ENCODE assay signal across 24 cellular contexts in genomic region chr2:196286821-196287220, GRCh38.
DNase-seq lines count a peak whose midpoint lies in the region; ATAC-seq and TF ChIP-seq lines count a peak whose summit lies in the region.
"Had no signal": no experiment of that assay in that cellular context is flagged by ENCODE, and none has a peak within 500 bp of the region (broad histone marks: within the 10 kb centered on the region; RNA-seq: fewer than 3 reads in every experiment).

No MANE protein-coding gene starts in this region.

- no peaks in the 10 kb centered on the region for H3K79me2 ChIP-seq in KMS-11 (ENCODE audit: insufficient read depth, low read depth)

- no peaks in the 10 kb centered on the region for H3K27me3 ChIP-seq in KMS-11 (ENCODE audit: insufficient read depth, low read depth)
- H3K27me3 ChIP-seq: SJSA1 had no signal

- H3K4me1 ChIP-seq in KMS-11 (ENCODE audit: low read depth, poor library complexity, severe bottlenecking), result peaks cover 83% of the 10 kb centered on the region
- H3K4me1 ChIP-seq: prostate gland had no signal

- TF ChIP-seq CTCF in KMS-11 (conservative IDR thresholded peaks at IDR 0.05; ENCODE audit: low read depth, low read length), result no peak

- H3K27ac ChIP-seq in KMS-11, result peak overlapping the region; percentile 19; the same call in 1 of the 2 replicates
- H3K27ac ChIP-seq: PC-9, prostate gland, SJSA1 had no signal

- DNase-seq in foreskin melanocyte (no peak), COR-L47 (lab: John Stamatoyannopoulos, UW) (no peak), NCI-H526 (lab: John Stamatoyannopoulos, UW) (no peak)
- DNase-seq: activated CD4-positive, alpha-beta T cell treated with anti-CD3 and anti-CD28 coated beads for 1 hour; activated CD8-positive, alpha-beta memory T cell treated with anti-CD3 and anti-CD28 coated beads, Interleukin-2, amount 10 ng/mL, durations not matched to agents 7 days and 5 days; activated effector memory CD4-positive, alpha-beta T cell treated with Interleukin-2 at 50 U/mL for 16 hours; aorta; DND-41; hypothalamus; Karpas-422; mesendoderm; NCI-H1105 treated with DMSO at 0.1 percent for 48 hours; NCI-H2171; NCI-H82; PC-9; T-helper 9 cell had no signal

- no peak overlapping the region for H3K4me3 ChIP-seq in KMS-11 (IDR thresholded peaks at IDR 0.05; ENCODE audit: insufficient read depth, low read depth, low read length)
- H3K4me3 ChIP-seq: PC-9, prostate gland, SJSA1, smooth muscle cell had no signal

- ATAC-seq in GM18519 (IDR thresholded peaks at IDR 0.05; ENCODE audit: low FRiP score, unreplicated experiment) (peak; percentile 31), GM19455 (IDR thresholded peaks at IDR 0.05; ENCODE audit: unreplicated experiment) (peak; percentile 66), HG02870 (IDR thresholded peaks at IDR 0.05; ENCODE audit: unreplicated experiment) (peak; percentile 55), HG03439 (IDR thresholded peaks at IDR 0.05; ENCODE audit: unreplicated experiment) (no peak)
- ATAC-seq: activated CD8-positive, alpha-beta memory T cell treated with anti-CD3 and anti-CD28 coated beads, Interleukin-2, amount 10 ng/mL, durations not matched to agents 7 days and 5 days had no signal

- no peak overlapping the region for H3K9ac ChIP-seq in KMS-11

- no peaks in the 10 kb centered on the region for H4K20me1 ChIP-seq in KMS-11 (ENCODE audit: insufficient read depth)

- no peaks in the 10 kb centered on the region for H3K36me3 ChIP-seq in KMS-11 (ENCODE audit: insufficient read depth)
- H3K36me3 ChIP-seq: prostate gland, SJSA1 had no signal

- H2AFZ ChIP-seq in KMS-11 (ENCODE audit: low read depth), result no peak overlapping the region
- H2AFZ ChIP-seq: PC-9 had no signal

- peak overlapping the region; percentile 92 for H3K4me2 ChIP-seq in KMS-11
- H3K4me2 ChIP-seq: PC-9, smooth muscle cell had no signal
